ENCODE assay signal across 1 cellular context in the genomic region with DNA sequence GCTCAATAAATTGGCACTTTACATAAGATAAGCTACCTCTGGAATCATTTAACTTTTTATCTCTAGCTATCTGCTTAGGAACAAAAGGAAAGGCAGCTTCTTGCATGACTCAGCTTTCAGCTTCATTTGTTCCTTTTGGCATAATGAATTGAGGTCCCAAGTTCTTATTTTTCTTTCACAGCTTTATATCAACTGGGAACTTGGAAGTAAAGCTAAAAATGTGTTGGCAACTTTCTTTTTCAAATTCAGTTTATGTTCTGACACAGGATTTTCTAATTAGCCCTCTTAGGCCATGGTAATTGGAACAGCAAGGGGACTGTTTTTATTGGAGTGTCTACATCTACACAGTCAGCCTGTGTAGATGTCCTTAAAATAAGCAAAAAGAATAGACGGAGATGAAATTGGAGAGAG.
TF ChIP-seq lines count a peak whose summit lies in the region.

No MANE protein-coding gene starts in this region.

TF ChIP-seq in H1, 55 proteins besides CTCF, POLR2A, EP300 and RAD21:
- TF ChIP-seq MAFK (IDR thresholded peaks at IDR 0.05; ENCODE audit: low read depth, low read length), result peak; percentile 30; the same call in 1 of the 2 replicates
- TF ChIP-seq BACH1 (IDR thresholded peaks at IDR 0.05; ENCODE audit: low read length), result 0 out of 2 replicates have a peak, but pooled peaks have one; percentile 15
- TF ChIP-seq, protein P1, sequence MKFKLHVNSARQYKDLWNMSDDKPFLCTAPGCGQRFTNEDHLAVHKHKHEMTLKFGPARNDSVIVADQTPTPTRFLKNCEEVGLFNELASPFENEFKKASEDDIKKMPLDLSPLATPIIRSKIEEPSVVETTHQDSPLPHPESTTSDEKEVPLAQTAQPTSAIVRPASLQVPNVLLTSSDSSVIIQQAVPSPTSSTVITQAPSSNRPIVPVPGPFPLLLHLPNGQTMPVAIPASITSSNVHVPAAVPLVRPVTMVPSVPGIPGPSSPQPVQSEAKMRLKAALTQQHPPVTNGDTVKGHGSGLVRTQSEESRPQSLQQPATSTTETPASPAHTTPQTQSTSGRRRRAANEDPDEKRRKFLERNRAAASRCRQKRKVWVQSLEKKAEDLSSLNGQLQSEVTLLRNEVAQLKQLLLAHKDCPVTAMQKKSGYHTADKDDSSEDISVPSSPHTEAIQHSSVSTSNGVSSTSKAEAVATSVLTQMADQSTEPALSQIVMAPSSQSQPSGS (IDR thresholded peaks at IDR 0.05; ENCODE audit: low read length), result no peak
